Comparison of ENCODE assay signal across 20 cellular contexts in genomic region chr3:46719044-46719565, GRCh38. TPM values are rescaled to one million over a fixed set of nuclear protein-coding genes. Genes with fewer than 3 reads are reported as not detected.
"Had no signal": no experiment of that assay in that cellular context is flagged by ENCODE, and none has a peak within 500 bp of the region (broad histone marks: within the 10 kb centered on the region; RNA-seq: fewer than 3 reads in every experiment).

No MANE protein-coding gene starts in this region.

- H3K27ac ChIP-seq: ascending aorta, breast epithelium, lower lobe of right lung, thoracic aorta had no signal

- ATAC-seq: activated CD4-positive, alpha-beta T cell treated with anti-CD3 and anti-CD28 coated beads for 36 hours; left colon; lower lobe of right lung; stimulated activated naive CD8-positive, alpha-beta T cell treated with anti-CD3 and anti-CD28 coated beads, Interleukin-15, amount 100 ng/mL, for 72 hours; WTC11 had no signal

- H3K9me3 ChIP-seq: ascending aorta, breast epithelium, lower lobe of right lung, SK-N-SH, thoracic aorta had no signal

- H3K9ac ChIP-seq: SK-N-SH had no signal

- H3K4me1 ChIP-seq: ascending aorta, breast epithelium, lower lobe of right lung had no signal

- H3K27me3 ChIP-seq: ascending aorta had no signal

- DNase-seq: activated CD4-positive, alpha-beta T cell treated with anti-CD3 and anti-CD28 coated beads for 36 hours; activated CD4-positive, alpha-beta T cell treated with anti-CD3 and anti-CD28 coated beads, Interleukin-2, amount 50 U/mL, for 48 hours; activated effector memory CD4-positive, alpha-beta T cell treated with anti-CD3 and anti-CD28 coated beads, Interleukin-2, amount 50 U/mL, for 16 hours; activated naive CD4-positive, alpha-beta T cell treated with anti-CD3 and anti-CD28 coated beads, Interleukin-2, amount 50 U/mL, for 16 hours; activated T-cell treated with anti-CD3 and anti-CD28 coated beads, Interleukin-2, amount 50 U/mL, for 24 hours; effector CD8-positive, alpha-beta T cell; left colon; lower lobe of right lung; SK-N-SH; stimulated activated CD4-positive, alpha-beta T cell treated with anti-CD3 and anti-CD28 coated beads, Interleukin-2, amount 100 ng/mL, for 24 hours; stimulated activated naive CD8-positive, alpha-beta T cell treated with anti-CD3 and anti-CD28 coated beads, Interleukin-15, amount 100 ng/mL, for 72 hours had no signal

- FAIRE-seq: endothelial cell of umbilical vein had no signal

- H3K36me3 ChIP-seq: ascending aorta, breast epithelium, lower lobe of right lung, thoracic aorta had no signal

- H3K4me2 ChIP-seq: SK-N-SH had no signal

- H3K4me3 ChIP-seq: ascending aorta, breast epithelium, lower lobe of right lung, thoracic aorta had no signal

RNA-seq across cellular contexts. Expression of gene PRSS50, which starts 1.4 kb away (rescaled TPM):
- total RNA-seq: activated CD4-positive, alpha-beta T cell treated with anti-CD3 and anti-CD28 coated beads for 36 hours; ascending aorta; endothelial cell of umbilical vein; fibroblast of villous mesenchyme; glomerular endothelial cell; left colon; renal cortical epithelial cell; skeletal muscle tissue had no signal
- polyA plus RNA-seq: endothelial cell of umbilical vein, SK-N-SH had no signal

RNA-seq across cellular contexts. Expression of gene TMIE, which starts 17.9 kb away (rescaled TPM):
- total RNA-seq: breast epithelium, fibroblast of villous mesenchyme, glomerular endothelial cell, thoracic aorta had no signal
